ENCODE assay signal across 28 cellular contexts in genomic region chr13:22091222-22091970, GRCh38.
A peak's percentile ranks its signal among the peaks of the same experiment; 100 is the strongest.
DNase-seq lines count a peak whose midpoint lies in the region; ATAC-seq and TF ChIP-seq lines count a peak whose summit lies in the region.
"Had no signal": no experiment of that assay in that cellular context is flagged by ENCODE, and none has a peak within 500 bp of the region (broad histone marks: within the 10 kb centered on the region; RNA-seq: fewer than 3 reads in every experiment).

No MANE protein-coding gene starts in this region.

- DNase-seq in AG08395 (ENCODE audit: low spot score) (peak; percentile 57), GM23248 (peak; percentile 71), fibroblast of villous mesenchyme (ENCODE audit: low read depth) (peak; percentile 38), sciatic nerve (ENCODE audit: low spot score) (no peak), SKM-1 treated with dmso at 0.1 percent for 144 hours (lab: John Stamatoyannopoulos, UW; ENCODE audit: unreplicated experiment) (no peak), mucosa of descending colon (no peak), KG1 (lab: John Stamatoyannopoulos, UW) (no peak)
- DNase-seq in activated CD4-positive, alpha-beta T cell treated with anti-CD3 and anti-CD28 coated beads for 1 hour: no peak
- DNase-seq: activated CD4-positive, alpha-beta T cell treated with anti-CD3 and anti-CD28 coated beads, Interleukin-2, amount 50 U/mL, for 4 hours; activated CD4-positive, CD25-positive, alpha-beta regulatory T cell; activated CD8-positive, alpha-beta memory T cell treated with anti-CD3 and anti-CD28 coated beads, Interleukin-2, amount 10 ng/mL, durations not matched to agents 7 days and 5 days; activated T-cell treated with anti-CD3 and anti-CD28 coated beads, Interleukin-2, amount 50 U/mL, for 48 hours; DMS53; effector memory CD4-positive, alpha-beta T cell; islet precursor cell; midbrain; natural killer cell; NCI-H1092; NCI-H1694; NCI-H510A; occipital lobe; RPMI8226; stimulated activated CD4-positive, alpha-beta T cell treated with anti-CD3 and anti-CD28 coated beads, Interleukin-1b, Interleukin-23, amount 100 ng/mL, for 48 hours; stimulated activated naive CD4-positive, alpha-beta T cell treated with Interleukin-2 at 50 U/mL for 16 hours; T-helper 17 cell had no signal

- no peaks in the 10 kb centered on the region for H4K20me1 ChIP-seq in GM23248 (ENCODE audit: insufficient read depth)
- H4K20me1 ChIP-seq: BLaER1 had no signal

- WGBS in GM23248 (ENCODE audit: low coverage in 1 of 2, low lambda C conversion rate in 2 of 2, missing lambda C conversion rate in 2 of 2), 2 experiments: 2% methylated on average over 10 of the region's 10 CpGs

- in situ Hi-C loops in GM23248 (cut with MboI): no loop called here

- peak overlapping the region; percentile 15 for H3K4me2 ChIP-seq in GM23248 (ENCODE audit: unreplicated experiment)
- H3K4me2 ChIP-seq: BLaER1 had no signal

- intact Hi-C loops in sciatic nerve (cut with DNase I) (no loop called here), mucosa of descending colon (cut with DNase I, micrococcal nuclease) (no loop called here)

- H3K9me3 ChIP-seq in GM23248 (ENCODE audit: low read depth) (no peaks in the 10 kb centered on the region), mucosa of descending colon (no peaks in the 10 kb centered on the region)
- H3K9me3 ChIP-seq: suprapubic skin had no signal

- H3K4me1 ChIP-seq in GM23248 (ENCODE audit: insufficient read depth) (peaks cover 16% of the 10 kb centered on the region), mucosa of descending colon (ENCODE audit: low read depth) (peaks cover 4% of the 10 kb centered on the region)
- H3K4me1 ChIP-seq: BLaER1 had no signal

- H3K36me3 ChIP-seq in GM23248 (ENCODE audit: low read depth) (no peaks in the 10 kb centered on the region), mucosa of descending colon (ENCODE audit: low read depth) (no peaks in the 10 kb centered on the region)
- H3K36me3 ChIP-seq: BLaER1, suprapubic skin had no signal

- no peak overlapping the region for H2AFZ ChIP-seq in GM23248

- ATAC-seq in sciatic nerve: peak; percentile 84
- ATAC-seq in mucosa of descending colon: no peak
- ATAC-seq: activated CD8-positive, alpha-beta memory T cell treated with anti-CD3 and anti-CD28 coated beads, Interleukin-2, amount 10 ng/mL, durations not matched to agents 7 days and 5 days; natural killer cell; T-helper 17 cell had no signal

- H3F3A ChIP-seq in GM23248 (ENCODE audit: insufficient read depth): peaks cover 16% of the 10 kb centered on the region; the same call in 1 of the 2 replicates

- TF ChIP-seq CTCF in fibroblast of villous mesenchyme (IDR thresholded peaks at IDR 0.05; ENCODE audit: insufficient read depth, low read depth, low read length): no peak
- no peak for TF ChIP-seq CTCF in mucosa of descending colon (IDR thresholded peaks at IDR 0.05)

- H3K79me2 ChIP-seq in GM23248 (ENCODE audit: insufficient read depth): no peaks in the 10 kb centered on the region

- no peaks in the 10 kb centered on the region for H3K9me2 ChIP-seq in GM23248 (ENCODE audit: insufficient read depth)

- H3K4me3 ChIP-seq in GM23248 (peak overlapping the region; percentile 34; the same call in 1 of the 2 replicates), fibroblast of villous mesenchyme (ENCODE audit: low read depth, low read length) (no peak overlapping the region), mucosa of descending colon (no peak overlapping the region)
- H3K4me3 ChIP-seq: BLaER1, coronary artery, suprapubic skin had no signal

- no peak overlapping the region for H3K9ac ChIP-seq in GM23248
- H3K9ac ChIP-seq: BLaER1 had no signal

- H3K27me3 ChIP-seq in GM23248 (replicated peaks; ENCODE audit: insufficient read depth): no peaks in the 10 kb centered on the region
- H3K27me3 ChIP-seq: BLaER1, suprapubic skin had no signal

- H3K27ac ChIP-seq in GM23248: peak overlapping the region; percentile 62
- H3K27ac ChIP-seq: BLaER1, suprapubic skin had no signal

Comparison
In these comparisons a context has a peak if more than half of its experiments do, and no peak if none do; other contexts are left out.
1. DNase-seq: peak in AG08395 (single experiment), GM23248 (single experiment) and fibroblast of villous mesenchyme (single experiment); none in sciatic nerve (single experiment), SKM-1 treated with dmso at 0.1 percent for 144 hours (single experiment), mucosa of descending colon (0 of 3), activated CD4-positive, alpha-beta T cell treated with anti-CD3 and anti-CD28 coated beads for 1 hour (single experiment) and KG1 (single experiment).